In genomic region chr5:141488591-141489478, GRCh38 we compare ENCODE assay signal across 10 cellular contexts. TPM values are rescaled to one million over a fixed set of nuclear protein-coding genes. Genes with fewer than 3 reads are reported as not detected.
DNase-seq lines count a peak whose midpoint lies in the region; ATAC-seq, FAIRE-seq and TF ChIP-seq lines count a peak whose summit lies in the region.
"Had no signal": no experiment of that assay in that cellular context is flagged by ENCODE, and none has a peak within 500 bp of the region (broad histone marks: within the 10 kb centered on the region; RNA-seq: fewer than 3 reads in every experiment).

PCDHGC5 (plus strand) TSS chr5:141489081; CDS start chr5:141489241, 160 bp downstream.

- H3K27ac ChIP-seq in ACC112 (ENCODE audit: low read depth, low read length), result no peak within 1 kb of the TSS
- H3K27ac ChIP-seq in left lung, result no peak within 1 kb of the TSS
- no peak within 1 kb of the TSS for H3K27ac ChIP-seq in small intestine (ENCODE audit: low read depth in 1 of 2, low read length in 1 of 2)

- 0 out of 2 replicates have a peak within 1 kb of the TSS, but pooled peaks have one; percentile 22 for H3K4me3 ChIP-seq in ACC112 (ENCODE audit: low read depth, low read length)
- no peak within 1 kb of the TSS for H3K4me3 ChIP-seq in MG63
- no peak within 1 kb of the TSS for H3K4me3 ChIP-seq in left lung
- no peak within 1 kb of the TSS for H3K4me3 ChIP-seq in small intestine (ENCODE audit: low read depth in 1 of 2, low read length in 2 of 2)

- H2AFZ ChIP-seq in ACC112 (ENCODE audit: low read length, unreplicated experiment), result no peak within 1 kb of the TSS

- 61 to 77% (median 75%) methylated on average over 13 of the region's 13 CpGs for WGBS in small intestine, 3 donors

- TF ChIP-seq CTCF in left lung (IDR thresholded peaks at IDR 0.05), result no peak

- no peaks in the 10 kb centered on the region for H3K9me3 ChIP-seq in MG63
- H3K9me3 ChIP-seq in left lung, result no peaks in the 10 kb centered on the region
- H3K9me3 ChIP-seq in small intestine (ENCODE audit: control insufficient read depth, low read depth), result no peaks in the 10 kb centered on the region

- H3K27me3 ChIP-seq in ACC112 (ENCODE audit: insufficient read depth, low read length), result no peaks in the 10 kb centered on the region
- no peaks in the 10 kb centered on the region for H3K27me3 ChIP-seq in MG63
- H3K27me3 ChIP-seq in left lung, result peaks cover 25 to 99% of the 10 kb centered on the region in 2 donors
- H3K27me3 ChIP-seq in small intestine (ENCODE audit: control insufficient read depth in 2 of 2, insufficient read depth in 2 of 2, low read length in 2 of 2), result peaks cover 19 to 21% of the 10 kb centered on the region in 2 donors

- DNase-seq in MG63 (peak; percentile 83), cerebellum (ENCODE audit: low spot score) (peak; percentile 67), left lung (peak in 1 of 2 donors; percentile 31), small intestine (no peak), Right ventricle myocardium superior (no peak)
- no peak for DNase-seq in activated CD8-positive, alpha-beta memory T cell treated with anti-CD3 and anti-CD28 coated beads, Interleukin-2, amount 50 U/mL, for 4 hours
- DNase-seq in stimulated activated CD4-positive, alpha-beta T cell treated with anti-CD3 and anti-CD28 coated beads, Interleukin-4, amount 100 ng/mL, for 24 hours, result no peak
- DNase-seq: NCI-H1930 had no signal

- H3K4me1 ChIP-seq in ACC112 (ENCODE audit: control insufficient read depth, insufficient read depth, low read length, unreplicated experiment) (peaks cover 20% of the 10 kb centered on the region), left lung (peaks cover 13 to 32% of the 10 kb centered on the region in 2 donors), small intestine (ENCODE audit: control insufficient read depth in 2 of 2, insufficient read depth in 1 of 2, low read depth in 1 of 2, low read length in 1 of 2) (peaks cover 3% of the 10 kb centered on the region in 2 donors)

- H3K36me3 ChIP-seq in ACC112 (ENCODE audit: insufficient read depth, low read length) (no peaks in the 10 kb centered on the region), MG63 (peaks cover 78% of the 10 kb centered on the region), left lung (peaks cover 0 to 35% of the 10 kb centered on the region in 2 donors), small intestine (ENCODE audit: control insufficient read depth in 2 of 2, insufficient read depth in 2 of 2, low read length in 2 of 2) (no peaks in the 10 kb centered on the region)

- H3K79me2 ChIP-seq in ACC112 (ENCODE audit: control insufficient read depth, insufficient read depth, low read length, unreplicated experiment), result no peaks in the 10 kb centered on the region

- ATAC-seq in left lung (peak; percentile 25), Right ventricle myocardium superior (ENCODE audit: poor library complexity) (no peak)
- ATAC-seq: activated T-helper 17 cell treated with anti-CD3 and anti-CD28 coated beads, Interleukin-2, amount 50 U/mL, for 72 hours had no signal

- no peak for FAIRE-seq in small intestine (lab: Jason Lieb, UNC)

- intact Hi-C loops in left lung (cut with DNase I), result no loop called here
- intact Hi-C loops in Right ventricle myocardium superior (cut with DNase I), result no loop called here

RNA-seq across cellular contexts. Expression of gene PCDHGC5, which starts in this region (rescaled TPM):
- total RNA-seq in MG63 (2014; rRNA removed; shearing (Covaris generic); ENCODE audit: low replicate concordance), result 0.46 TPM in 1 of 2 replicates, not detected in the other
- 16.4 TPM for total RNA-seq in cerebellum
- 1 to 10 TPM; 1.4 to 1.9 TPM for total RNA-seq in left lung
- under 1 TPM in 1 of 3 donors, not detected in 2; 0.07 TPM for polyA plus RNA-seq in small intestine
- total RNA-seq in Right ventricle myocardium superior, result 3.0 TPM
- total RNA-seq: activated T-helper 17 cell treated with anti-CD3 and anti-CD28 coated beads, Interleukin-2, amount 50 U/mL, for 72 hours had no signal

Comparison
In these comparisons a context has a peak if more than half of its experiments do, and no peak if none do; other contexts are left out.
1. Peak in DNase-seq in MG63; RNA of the gene not detected or under 1 TPM.